In the genomic region with DNA sequence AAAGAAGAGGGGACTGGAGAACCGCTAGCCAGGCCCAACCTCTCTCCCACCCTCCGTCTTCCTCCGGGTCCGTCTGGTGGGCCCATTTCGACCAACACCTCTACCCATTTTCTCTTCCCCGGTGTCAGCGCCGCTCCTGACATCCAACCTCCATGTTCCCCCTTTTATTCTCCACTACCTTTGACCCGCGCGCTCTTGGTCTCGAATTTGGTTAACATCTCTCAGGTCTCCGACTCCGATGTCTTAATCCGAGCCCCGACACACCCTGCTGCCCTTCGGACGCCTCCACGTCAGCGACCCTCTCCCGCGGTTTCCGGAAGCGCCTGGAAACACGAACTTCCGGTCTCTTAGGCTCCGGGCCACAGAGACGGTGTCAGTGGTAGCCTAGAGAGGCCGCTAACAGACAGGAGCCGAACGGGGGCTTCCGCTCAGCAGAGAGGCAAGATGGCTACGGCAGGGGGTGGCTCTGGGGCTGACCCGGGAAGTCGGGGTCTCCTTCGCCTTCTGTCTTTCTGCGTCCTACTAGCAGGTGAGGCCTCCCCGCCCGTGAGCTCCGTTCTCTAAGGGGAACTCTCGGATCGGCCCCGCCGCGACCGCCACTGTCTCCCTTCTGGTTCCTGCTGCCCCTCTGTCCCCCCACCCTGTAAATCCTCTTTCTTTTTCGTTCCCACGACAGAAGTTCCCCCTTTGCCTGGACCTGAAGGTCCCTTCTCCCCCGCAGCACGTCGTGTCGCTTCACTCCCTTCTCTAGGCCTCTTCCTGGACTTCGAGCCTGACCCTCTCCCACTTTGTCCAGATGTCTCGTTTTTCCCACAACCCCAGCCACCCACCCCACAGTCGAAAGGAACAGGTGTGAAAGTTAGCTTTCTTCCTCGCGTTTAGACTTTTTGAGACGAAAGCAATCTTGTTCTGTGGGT, we compare ENCODE assay signal across 8 cellular contexts. TPM values are rescaled to one million over a fixed set of nuclear protein-coding genes. Genes with fewer than 3 reads are reported as not detected.
DNase-seq lines count a peak whose midpoint lies in the region; ATAC-seq, FAIRE-seq and TF ChIP-seq lines count a peak whose summit lies in the region.

A gene (minus strand): TSS at position 298 of the 917 bp plus-strand sequence. CDS start 80 bp downstream, at position 218.
A gene (plus strand): TSS at position 431 of the 917 bp plus-strand sequence. CDS start 14 bp downstream, at position 445.

- H3K27me3 ChIP-seq in Caco-2 (replicated peaks; ENCODE audit: control insufficient read depth, insufficient read depth, low read length) (no peaks in the 10 kb centered on the region), HUES64 (ENCODE audit: insufficient read depth, low read length) (no peaks in the 10 kb centered on the region), OCI-LY1 (ENCODE audit: insufficient read depth, low read length) (no peaks in the 10 kb centered on the region)

- no peaks in the 10 kb centered on the region for H3K9me2 ChIP-seq in OCI-LY1 (ENCODE audit: low read depth, low read length)

- H3K9me3 ChIP-seq in Caco-2 (no peaks in the 10 kb centered on the region), HUES64 (ENCODE audit: insufficient read depth, low read depth, low read length) (no peaks in the 10 kb centered on the region), OCI-LY1 (ENCODE audit: low read length) (no peaks in the 10 kb centered on the region)

- under 1% methylated on average over 58 of the region's 58 CpGs for WGBS in HUES64

- H3K4me3 ChIP-seq in Caco-2 (ENCODE audit: low read depth, low read length) = peak within 1 kb of the TSS; percentile 85
- peak within 1 kb of the TSS; percentile 95 for H3K4me3 ChIP-seq in HUES64 (ENCODE audit: low read length)
- H3K4me3 ChIP-seq in OCI-LY1 (ENCODE audit: low read depth, low read length, poor library complexity, severe bottlenecking) = peak within 1 kb of the TSS; percentile 98

- peaks cover 45% of the 10 kb centered on the region for H3K79me2 ChIP-seq in OCI-LY1 (ENCODE audit: insufficient read depth, low read length)

- H3K9ac ChIP-seq in HUES64 (ENCODE audit: low read depth, low read length) (peak within 1 kb of the TSS; percentile 89), OCI-LY1 (ENCODE audit: low read length) (peak within 1 kb of the TSS; percentile 96)

- H3K36me3 ChIP-seq in Caco-2 (ENCODE audit: control insufficient read depth, insufficient read depth, low read length) (no peaks in the 10 kb centered on the region), HUES64 (ENCODE audit: insufficient read depth, low read length) (peaks cover 54% of the 10 kb centered on the region), OCI-LY1 (ENCODE audit: insufficient read depth, low read length) (peaks cover 49% of the 10 kb centered on the region)

- peak; percentile 73 for FAIRE-seq in endometrium (lab: Jason Lieb, UNC)

- ATAC-seq in GM21423 (IDR thresholded peaks at IDR 0.05; ENCODE audit: unreplicated experiment) = peak; percentile 93

- H3K36me3 Mint-ChIP-seq in Caco-2 (ENCODE audit: insufficient read depth, unreplicated experiment) (peaks cover 52% of the 10 kb centered on the region), mesothelial cell of epicardium (peaks cover 21% of the 10 kb centered on the region)

- H3K27me3 Mint-ChIP-seq in Caco-2 (ENCODE audit: insufficient read depth, unreplicated experiment) (no peaks in the 10 kb centered on the region), mesothelial cell of epicardium (ENCODE audit: low read depth) (no peaks in the 10 kb centered on the region)

- peak within 1 kb of the TSS; percentile 75 for H3K27ac ChIP-seq in HUES64 (ENCODE audit: low read depth, low read length)
- H3K27ac ChIP-seq in OCI-LY1 (ENCODE audit: low read depth, low read length, poor library complexity, severe bottlenecking) = peak within 1 kb of the TSS; percentile 25

- H3K4me3 Mint-ChIP-seq in Caco-2 (ENCODE audit: unreplicated experiment) = peak within 1 kb of the TSS; percentile 88
- H3K4me3 Mint-ChIP-seq in mesothelial cell of epicardium = peak within 1 kb of the TSS; percentile 100

- POLR2A ChIA-PET in Caco-2 (lab: Charles Lee) = interaction anchor here (0.5 to 1.1 kb wide), 2 partner anchors 30 to 81 kb away, joined by 3 to 5 read pairs; a partner anchor contains a TSS

- no peaks in the 10 kb centered on the region for H3K9me3 Mint-ChIP-seq in Caco-2 (ENCODE audit: unreplicated experiment)
- no peaks in the 10 kb centered on the region for H3K9me3 Mint-ChIP-seq in mesothelial cell of epicardium

- H3K4me1 ChIP-seq in Caco-2 = 0 out of 2 replicates have a peak, but pooled peaks cover 6% of the 10 kb centered on the region
- H3K4me1 ChIP-seq in HUES64 (ENCODE audit: insufficient read depth, low read length) = peaks cover 13% of the 10 kb centered on the region; the same call in 1 of the 2 replicates
- H3K4me1 ChIP-seq in OCI-LY1 (ENCODE audit: insufficient read depth, low read length, severe bottlenecking) = peaks cover 44% of the 10 kb centered on the region

- 0 out of 2 replicates have a peak, but pooled peaks cover 3% of the 10 kb centered on the region for H4K20me1 ChIP-seq in OCI-LY1 (ENCODE audit: insufficient read depth, low read length)

- H3K27ac Mint-ChIP-seq in Caco-2 (ENCODE audit: unreplicated experiment) = peak within 1 kb of the TSS; percentile 97
- peak within 1 kb of the TSS; percentile 100 for H3K27ac Mint-ChIP-seq in mesothelial cell of epicardium

- no peak within 1 kb of the TSS for H2AFZ ChIP-seq in OCI-LY1 (ENCODE audit: low read length)

- TF ChIP-seq CTCF in Caco-2 (IDR thresholded peaks at IDR 0.05; ENCODE audit: insufficient read depth in 1 of 2, low read depth in 1 of 2, low read length in 1 of 2, severe bottlenecking in 1 of 2, unreplicated experiment in 1 of 2) (no peak), OCI-LY1 (IDR thresholded peaks at IDR 0.05; ENCODE audit: low read length) (no peak), mesothelial cell of epicardium (IDR thresholded peaks at IDR 0.05; ENCODE audit: unreplicated experiment) (no peak)

- CTCF ChIA-PET in Caco-2 (lab: Charles Lee) = interaction anchor here (0.7 kb wide), 1 partner anchor 51 kb away, joined by 5 read pairs; no protein-coding TSS in a partner anchor

- H3K4me1 Mint-ChIP-seq in Caco-2 (ENCODE audit: low read depth, unreplicated experiment) (no peaks in the 10 kb centered on the region), mesothelial cell of epicardium (peaks cover 31% of the 10 kb centered on the region)

- peak within 1 kb of the TSS; percentile 84 for H3K4me2 ChIP-seq in OCI-LY1 (ENCODE audit: low read length)

- intact Hi-C loops in Caco-2 (cut with micrococcal nuclease; ENCODE audit: unreplicated experiment) = loop anchor here (1.0 to 2.0 kb wide), 2 partner anchors 58 to 73 kb away; a partner anchor contains a TSS

- no TSS peak for BruUV-seq in Caco-2 (replicated peaks; lab: Mats Ljungman, UMichigan)

- DNase-seq in Caco-2 (peak; percentile 93 to 96), mesothelial cell of epicardium (ENCODE audit: low spot score in 2 of 2, unreplicated experiment in 2 of 2) (peak; percentile 70 to 85)
- peak; percentile 85 for DNase-seq in activated CD8-positive, alpha-beta memory T cell treated with anti-CD3 and anti-CD28 coated beads, Interleukin-2, amount 50 U/mL, for 4 hours
- DNase-seq in stimulated activated CD8-positive, alpha-beta memory T cell treated with anti-CD3 and anti-CD28 coated beads, Interleukin-15, amount 100 ng/mL, for 48 hours (ENCODE audit: low read depth in 2 of 2) = peak; percentile 87

- no peaks in the 10 kb centered on the region for H3F3A ChIP-seq in OCI-LY1 (ENCODE audit: insufficient read depth, low read length)

RNA-seq across cellular contexts. Expression of the first gene that starts in this region (rescaled TPM):
- total RNA-seq in Caco-2 (2022) = 153 and 155 TPM in 2 replicates
- polyA plus RNA-seq in HUES64 (2013, experiment 1 of 2) = 73.8 TPM
- polyA plus RNA-seq in HUES64 (2013, experiment 2 of 2) = 69.4 TPM
- 178 to 183 TPM (median 180 TPM) in 3 replicates for total RNA-seq in mesothelial cell of epicardium

RNA-seq across cellular contexts. Expression of the second gene that starts in this region (rescaled TPM):
- total RNA-seq in Caco-2 (2022) (89.5 and 102 TPM in 2 replicates), mesothelial cell of epicardium (94.6 to 106 TPM (median 104 TPM) in 3 replicates)
- polyA plus RNA-seq in HUES64 (2013, experiment 1 of 2) = 53.9 TPM
- 51.9 TPM for polyA plus RNA-seq in HUES64 (2013, experiment 2 of 2)

Comparison
In these comparisons a context has a peak if more than half of its experiments do, and no peak if none do; other contexts are left out.
1. Peak in every context shown above with its lines: DNase-seq, ATAC-seq, H3K4me3 ChIP-seq and H3K27ac ChIP-seq.